In genomic region chr2:114577657-114578056, GRCh38 we compare ENCODE assay signal across 8 cellular contexts.
"Had no signal": no experiment of that assay in that cellular context is flagged by ENCODE, and none has a peak within 500 bp of the region (broad histone marks: within the 10 kb centered on the region; RNA-seq: fewer than 3 reads in every experiment).

No MANE protein-coding gene starts in this region.

- H2AFZ ChIP-seq: GM23248 had no signal

- FAIRE-seq: H54 had no signal

- H3K4me3 ChIP-seq: GM23248 had no signal

- DNase-seq: GM23248, GOT3, H9, HCEC 1CT, IMR-90, KBM-7 had no signal

- H3K27ac ChIP-seq: GM23248, HL-60 had no signal

- H3K9ac ChIP-seq: GM23248 had no signal
